Comparison of ENCODE assay signal across 22 cellular contexts in genomic region chr14:72723741-72724530, GRCh38.
A peak's percentile ranks its signal among the peaks of the same experiment; 100 is the strongest.
DNase-seq lines count a peak whose midpoint lies in the region; ATAC-seq and TF ChIP-seq lines count a peak whose summit lies in the region.
"Had no signal": no experiment of that assay in that cellular context is flagged by ENCODE, and none has a peak within 500 bp of the region (broad histone marks: within the 10 kb centered on the region; RNA-seq: fewer than 3 reads in every experiment).

No MANE protein-coding gene starts in this region.

- TF ChIP-seq CTCF in fibroblast of mammary gland (conservative IDR thresholded peaks at IDR 0.05; ENCODE audit: control insufficient read depth, insufficient read depth, low read depth, low read length) (no peak), nephron (IDR thresholded peaks at IDR 0.05; ENCODE audit: unreplicated experiment in 3 of 3) (no peak)

- H3K9me3 Mint-ChIP-seq in activated T-helper 17 cell treated with anti-CD3 and anti-CD28 coated beads, Interleukin-2, amount 50 U/mL, for 72 hours = no peaks in the 10 kb centered on the region
- H3K9me3 Mint-ChIP-seq in nephron = no peaks in the 10 kb centered on the region
- no peaks in the 10 kb centered on the region for H3K9me3 Mint-ChIP-seq in activated T-cell treated with anti-CD3 and anti-CD28 coated beads, Interleukin-2, amount 50 U/mL, for 4 hours
- H3K9me3 Mint-ChIP-seq: activated CD4-positive, alpha-beta memory T cell treated with anti-CD3 and anti-CD28 coated beads, Interleukin-2, amount 10 ng/mL, durations not matched to agents 7 days and 5 days; activated naive CD8-positive, alpha-beta T cell treated with anti-CD3 and anti-CD28 coated beads, Interleukin-2, amount 10 ng/mL, durations not matched to agents 7 days and 5 days; activated T-cell treated with anti-CD3 and anti-CD28 coated beads, Interleukin-2, amount 50 U/mL, for 72 hours; CD8-positive, alpha-beta memory T cell; endodermal cell had no signal

- H3K4me1 ChIP-seq in ACC112 (ENCODE audit: control insufficient read depth, insufficient read depth, low read length, unreplicated experiment) = peaks cover 13% of the 10 kb centered on the region

- no peaks in the 10 kb centered on the region for H3K79me2 ChIP-seq in ACC112 (ENCODE audit: control insufficient read depth, insufficient read depth, low read length, unreplicated experiment)

- no peaks in the 10 kb centered on the region for H3K27me3 Mint-ChIP-seq in activated T-helper 17 cell treated with anti-CD3 and anti-CD28 coated beads, Interleukin-2, amount 50 U/mL, for 72 hours
- H3K27me3 Mint-ChIP-seq in nephron (ENCODE audit: low read depth) = no peaks in the 10 kb centered on the region
- H3K27me3 Mint-ChIP-seq in activated T-cell treated with anti-CD3 and anti-CD28 coated beads, Interleukin-2, amount 50 U/mL, for 4 hours (ENCODE audit: low read depth) = no peaks in the 10 kb centered on the region
- H3K27me3 Mint-ChIP-seq: activated CD4-positive, alpha-beta memory T cell treated with anti-CD3 and anti-CD28 coated beads, Interleukin-2, amount 10 ng/mL, durations not matched to agents 7 days and 5 days had no signal

- DNase-seq in fibroblast of mammary gland (ENCODE audit: low read depth) (peak; percentile 38), EL (no peak)
- no peak for DNase-seq in activated T-cell treated with anti-CD3 and anti-CD28 coated beads, Interleukin-2, amount 50 U/mL, for 4 hours
- DNase-seq: activated CD4-positive, alpha-beta memory T cell treated with anti-CD3 and anti-CD28 coated beads, Interleukin-2, amount 10 ng/mL, durations not matched to agents 7 days and 5 days; activated naive CD8-positive, alpha-beta T cell treated with anti-CD3 and anti-CD28 coated beads, Interleukin-2, amount 10 ng/mL, durations not matched to agents 7 days and 5 days; activated T-cell treated with anti-CD3 and anti-CD28 coated beads, Interleukin-2, amount 50 U/mL, for 72 hours; caudate nucleus; CD8-positive, alpha-beta memory T cell; endodermal cell; head of caudate nucleus; islet precursor cell; NCI-H1417 treated with DMSO at 0.1 percent for 48 hours; NCI-H2171 treated with DMSO at 0.1 percent for 48 hours; occipital lobe; stimulated activated naive CD4-positive, alpha-beta T cell had no signal

- H3K36me3 Mint-ChIP-seq in activated T-helper 17 cell treated with anti-CD3 and anti-CD28 coated beads, Interleukin-2, amount 50 U/mL, for 72 hours (ENCODE audit: low read depth) = no peaks in the 10 kb centered on the region
- H3K36me3 Mint-ChIP-seq in nephron (ENCODE audit: low read depth) = peaks cover 14% of the 10 kb centered on the region
- H3K36me3 Mint-ChIP-seq in activated T-cell treated with anti-CD3 and anti-CD28 coated beads, Interleukin-2, amount 50 U/mL, for 4 hours (ENCODE audit: insufficient read depth) = no peaks in the 10 kb centered on the region

- H3K27ac Mint-ChIP-seq in activated T-helper 17 cell treated with anti-CD3 and anti-CD28 coated beads, Interleukin-2, amount 50 U/mL, for 72 hours = peak overlapping the region; percentile 26
- peak overlapping the region in 2 of 3 experiments; percentile 20 to 52 for H3K27ac Mint-ChIP-seq in nephron
- H3K27ac Mint-ChIP-seq: activated CD4-positive, alpha-beta memory T cell treated with anti-CD3 and anti-CD28 coated beads, Interleukin-2, amount 10 ng/mL, durations not matched to agents 7 days and 5 days; activated naive CD8-positive, alpha-beta T cell treated with anti-CD3 and anti-CD28 coated beads, Interleukin-2, amount 10 ng/mL, durations not matched to agents 7 days and 5 days; activated T-cell treated with anti-CD3 and anti-CD28 coated beads, Interleukin-2, amount 50 U/mL, for 72 hours; endodermal cell had no signal

- H2AFZ ChIP-seq in ACC112 (ENCODE audit: low read length, unreplicated experiment) = peak overlapping the region; percentile 69

- H3K27ac ChIP-seq in ACC112 (ENCODE audit: low read depth, low read length) = peak overlapping the region; percentile 62
- H3K27ac ChIP-seq: spleen, VCaP had no signal

- H3K4me3 Mint-ChIP-seq in activated T-helper 17 cell treated with anti-CD3 and anti-CD28 coated beads, Interleukin-2, amount 50 U/mL, for 72 hours = no peak overlapping the region
- no peak overlapping the region for H3K4me3 Mint-ChIP-seq in nephron
- H3K4me3 Mint-ChIP-seq in activated T-cell treated with anti-CD3 and anti-CD28 coated beads, Interleukin-2, amount 50 U/mL, for 4 hours = no peak overlapping the region
- H3K4me3 Mint-ChIP-seq: activated CD4-positive, alpha-beta memory T cell treated with anti-CD3 and anti-CD28 coated beads, Interleukin-2, amount 10 ng/mL, durations not matched to agents 7 days and 5 days; activated naive CD8-positive, alpha-beta T cell treated with anti-CD3 and anti-CD28 coated beads, Interleukin-2, amount 10 ng/mL, durations not matched to agents 7 days and 5 days; activated T-cell treated with anti-CD3 and anti-CD28 coated beads, Interleukin-2, amount 50 U/mL, for 72 hours; CD8-positive, alpha-beta memory T cell; endodermal cell had no signal

- no peaks in the 10 kb centered on the region for H3K4me1 Mint-ChIP-seq in activated T-helper 17 cell treated with anti-CD3 and anti-CD28 coated beads, Interleukin-2, amount 50 U/mL, for 72 hours
- peaks cover 29% of the 10 kb centered on the region for H3K4me1 Mint-ChIP-seq in nephron
- H3K4me1 Mint-ChIP-seq in activated T-cell treated with anti-CD3 and anti-CD28 coated beads, Interleukin-2, amount 50 U/mL, for 4 hours (ENCODE audit: low read depth) = no peaks in the 10 kb centered on the region
- H3K4me1 Mint-ChIP-seq: endodermal cell had no signal

- no peaks in the 10 kb centered on the region for H3K27me3 ChIP-seq in ACC112 (ENCODE audit: insufficient read depth, low read length)
- H3K27me3 ChIP-seq: spleen had no signal

- no peaks in the 10 kb centered on the region for H3K36me3 ChIP-seq in ACC112 (ENCODE audit: insufficient read depth, low read length)
- H3K36me3 ChIP-seq: spleen had no signal

- H3K4me3 ChIP-seq in ACC112 (ENCODE audit: low read depth, low read length) = peak overlapping the region; percentile 9; the same call in 1 of the 2 replicates
- H3K4me3 ChIP-seq in fibroblast of mammary gland (ENCODE audit: control insufficient read depth, low read depth, low read length) = no peak overlapping the region
- H3K4me3 ChIP-seq: spleen had no signal

- ATAC-seq in activated T-helper 17 cell treated with anti-CD3 and anti-CD28 coated beads, Interleukin-2, amount 50 U/mL, for 72 hours (replicated peaks) = no peak
- no peak for ATAC-seq in activated T-cell treated with anti-CD3 and anti-CD28 coated beads, Interleukin-2, amount 50 U/mL, for 4 hours
- ATAC-seq in HG03159 (IDR thresholded peaks at IDR 0.05; ENCODE audit: unreplicated experiment) (no peak), HG03442 (IDR thresholded peaks at IDR 0.05; ENCODE audit: unreplicated experiment) (no peak)
- ATAC-seq: activated T-cell treated with anti-CD3 and anti-CD28 coated beads, Interleukin-2, amount 50 U/mL, for 72 hours had no signal
